ENCODE assay signal across 9 cellular contexts in the genomic region with DNA sequence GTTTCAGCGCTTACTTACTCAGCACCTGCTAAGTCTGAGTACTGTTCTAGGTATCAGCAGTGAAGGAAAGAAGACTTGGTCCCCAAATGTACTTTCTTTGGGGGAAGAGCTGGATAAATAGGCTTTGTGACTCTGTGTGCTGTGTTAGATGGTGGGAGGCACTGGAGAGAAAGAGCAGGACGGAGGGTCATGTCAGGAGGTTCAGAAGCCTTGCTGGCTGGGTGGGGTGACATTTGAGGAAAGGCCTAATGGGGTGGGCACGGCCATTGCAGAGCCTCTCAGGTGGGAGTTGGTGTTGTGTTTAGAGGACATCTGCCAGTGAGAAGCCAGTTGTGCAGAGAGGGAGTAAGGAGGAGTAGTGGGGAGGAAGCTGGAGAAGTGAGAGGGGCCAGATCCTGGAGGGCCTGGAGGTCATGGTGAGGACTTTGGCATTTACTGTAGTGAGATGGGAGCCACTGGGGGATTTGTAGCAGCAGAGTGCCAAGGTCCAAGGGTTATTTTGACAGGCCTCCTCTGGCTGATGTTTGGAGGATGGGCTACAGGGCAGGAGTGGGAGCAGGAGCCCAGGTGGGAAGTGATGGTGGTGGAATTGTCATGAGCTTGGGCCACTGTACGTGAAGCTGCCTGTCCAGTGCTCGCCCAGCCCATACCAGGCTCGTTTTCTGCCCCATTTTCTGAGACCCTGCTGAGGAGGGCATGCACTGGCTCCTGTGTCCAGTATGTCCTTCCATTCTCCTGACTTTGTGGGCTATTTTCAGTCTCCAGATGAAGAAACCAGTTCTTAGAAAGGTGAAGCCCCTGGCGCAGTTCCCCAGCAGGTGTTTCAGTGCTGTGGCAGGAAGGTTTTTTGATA. TPM values are rescaled to one million over a fixed set of nuclear protein-coding genes. Genes with fewer than 3 reads are reported as not detected.
A peak's percentile ranks its signal among the peaks of the same experiment; 100 is the strongest.
DNase-seq lines count a peak whose midpoint lies in the region; ATAC-seq, FAIRE-seq and TF ChIP-seq lines count a peak whose summit lies in the region.
"Had no signal": no experiment of that assay in that cellular context is flagged by ENCODE, and none has a peak within 500 bp of the region (broad histone marks: within the 10 kb centered on the region; RNA-seq: fewer than 3 reads in every experiment).

No MANE protein-coding gene starts in this region.

- TF ChIP-seq POLR2A in GM12891 (IDR thresholded peaks at IDR 0.05; ENCODE audit: low read depth, low read length) = no peak
- TF ChIP-seq POLR2A in gastroesophageal sphincter (IDR thresholded peaks at IDR 0.05) = no peak

- peaks cover 5 to 67% (median 42%) of the 10 kb centered on the region in 3 donors for H3K4me1 ChIP-seq in gastroesophageal sphincter
- peaks cover 65% of the 10 kb centered on the region for H3K4me1 ChIP-seq in skeletal muscle satellite cell (ENCODE audit: control insufficient read depth, insufficient read depth, low read length)

- peaks cover 0 to 18% of the 10 kb centered on the region in 2 donors for H3K36me3 ChIP-seq in gastroesophageal sphincter
- H3K36me3 ChIP-seq in skeletal muscle satellite cell (ENCODE audit: insufficient read depth, low read length) = peaks cover 7% of the 10 kb centered on the region

- H3K4me2 ChIP-seq in skeletal muscle satellite cell (ENCODE audit: low read length) = peak overlapping the region; percentile 93

- peak overlapping the region; percentile 100 for H3K9ac ChIP-seq in skeletal muscle satellite cell (ENCODE audit: low read depth, low read length)

- H3K9me3 ChIP-seq in gastroesophageal sphincter (no peaks in the 10 kb centered on the region), skeletal muscle satellite cell (replicated peaks; ENCODE audit: low read length) (no peaks in the 10 kb centered on the region)

- no peak for TF ChIP-seq EP300 in gastroesophageal sphincter (IDR thresholded peaks at IDR 0.05)

- H3K4me3 ChIP-seq in gastroesophageal sphincter (no peak overlapping the region), skeletal muscle satellite cell (ENCODE audit: low read length) (peak overlapping the region; percentile 85)

- no peak for FAIRE-seq in GM12891 (lab: Jason Lieb, UNC)

- 81 to 89% methylated on average over 6 of the region's 7 CpGs for WGBS in gastroesophageal sphincter (ENCODE audit: low coverage in 1 of 2), 2 donors

- H3K27ac ChIP-seq in VCaP (peak overlapping the region; percentile 16; the same call in 1 of the 2 replicates), gastroesophageal sphincter (peak overlapping the region in 3 of 4 donors; percentile 88 to 97 (median 95))

- no peak for TF ChIP-seq CTCF in VCaP (conservative IDR thresholded peaks at IDR 0.05)
- no peak for TF ChIP-seq CTCF in gastroesophageal sphincter (IDR thresholded peaks at IDR 0.05)

- ATAC-seq in gastroesophageal sphincter = no peak
- ATAC-seq in GM21515 (IDR thresholded peaks at IDR 0.05; ENCODE audit: unreplicated experiment) = no peak

- DNase-seq in GM12891 (ENCODE audit: insufficient read length, low spot score) = no peak
- DNase-seq in DMS 273 (lab: John Stamatoyannopoulos, UW; ENCODE audit: unreplicated experiment) = no peak
- DNase-seq in amniotic stem cell (lab: John Stamatoyannopoulos, UW) = no peak
- DNase-seq in NCI-H1092 treated with DMSO at 0.1 percent for 48 hours (lab: John Stamatoyannopoulos, UW) = no peak
- DNase-seq: NCI-H1930 had no signal

- H3K27me3 ChIP-seq in gastroesophageal sphincter = no peaks in the 10 kb centered on the region
- H3K27me3 ChIP-seq in skeletal muscle satellite cell (ENCODE audit: control insufficient read depth, insufficient read depth, low read length) = no peaks in the 10 kb centered on the region

TF ChIP-seq in GM12891, 5 proteins besides CTCF, POLR2A, EP300 and RAD21:
- no peak for TF ChIP-seq PAX5 (IDR thresholded peaks at IDR 0.05; ENCODE audit: insufficient read depth, low read length, severe bottlenecking)
- no peak for TF ChIP-seq SPI1 (IDR thresholded peaks at IDR 0.05; ENCODE audit: low read depth, low read length)
- TF ChIP-seq POLR2AphosphoS5 (IDR thresholded peaks at IDR 0.05; ENCODE audit: low read depth, low read length) = 0 out of 2 replicates have a peak, but pooled peaks have one; percentile 6
- no peak for TF ChIP-seq POU2F2 (IDR thresholded peaks at IDR 0.05; ENCODE audit: low read depth, low read length)
- TF ChIP-seq TAF1 (IDR thresholded peaks at IDR 0.05; ENCODE audit: low read depth, low read length) = no peak

RNA-seq across cellular contexts. Expression of a gene that starts 0.9 kb away (rescaled TPM):
- 0.77 TPM for polyA plus RNA-seq in GM12891 (2012; ENCODE audit: low read depth, missing spikeins)
- 10 to 100 TPM in 1 of 4 donors, 1 to 10 TPM in 3; 1.6 to 17.5 (median 3.5) TPM for total RNA-seq in gastroesophageal sphincter
- total RNA-seq in skeletal muscle satellite cell (2012; rRNA removed) = 0.76 and 1.7 TPM in 2 replicates
